In the genomic region with DNA sequence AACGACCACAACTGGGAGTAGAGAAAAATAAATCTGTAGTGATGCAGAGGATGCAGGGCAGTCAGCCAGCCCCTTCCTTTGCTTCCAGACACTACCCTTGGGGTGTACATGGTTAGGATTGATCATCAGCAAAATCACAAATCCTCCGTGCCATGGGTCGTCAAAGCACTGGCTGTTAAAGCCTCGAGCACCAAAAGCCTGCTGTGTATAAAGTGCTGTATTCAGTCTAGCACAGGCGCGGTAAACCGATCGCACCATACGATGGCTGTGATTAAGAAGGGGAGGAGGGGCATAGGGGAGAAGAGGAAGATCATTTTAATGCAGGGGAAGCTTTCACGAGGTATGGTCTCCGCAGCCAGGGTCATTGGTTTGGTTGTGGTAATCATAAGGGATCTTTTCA, we compare ENCODE assay signal across 21 cellular contexts.
"Had no signal": no experiment of that assay in that cellular context is flagged by ENCODE, and none has a peak within 500 bp of the region (broad histone marks: within the 10 kb centered on the region; RNA-seq: fewer than 3 reads in every experiment).

No MANE protein-coding gene starts in this region.

- H3K27ac Mint-ChIP-seq: dendritic cell treated with granulocyte-macrophage colony-stimulating factor and Interleukin-4, amounts not matched to agents 40 ng/mL and 50 ng/mL, for 4 days; effector memory CD8-positive, alpha-beta T cell; endodermal cell had no signal

- H3K27me3 Mint-ChIP-seq: dendritic cell treated with granulocyte-macrophage colony-stimulating factor and Interleukin-4, amounts not matched to agents 40 ng/mL and 50 ng/mL, for 4 days; effector memory CD8-positive, alpha-beta T cell had no signal

- H3K4me1 Mint-ChIP-seq: endodermal cell had no signal

- H3K4me3 Mint-ChIP-seq: dendritic cell treated with granulocyte-macrophage colony-stimulating factor and Interleukin-4, amounts not matched to agents 40 ng/mL and 50 ng/mL, for 4 days; effector memory CD8-positive, alpha-beta T cell; endodermal cell had no signal

- H3K9me3 Mint-ChIP-seq: endodermal cell had no signal

- ATAC-seq: effector memory CD8-positive, alpha-beta T cell; foreskin keratinocyte; gastrocnemius medialis; gastroesophageal sphincter; heart left ventricle; heart right ventricle had no signal

- DNase-seq: colonic mucosa; cortex of kidney; dermis blood vessel endothelial cell; dorsolateral prefrontal cortex; effector CD4-positive, alpha-beta T cell; effector CD8-positive, alpha-beta T cell; effector memory CD4-positive, alpha-beta T cell; effector memory CD8-positive, alpha-beta T cell; endodermal cell; erythroblast; esophagus squamous epithelium; foreskin fibroblast; foreskin keratinocyte; foreskin melanocyte; gastrocnemius medialis; glutamatergic neuron; head of caudate nucleus; heart left ventricle; heart right ventricle had no signal
